ENCODE assay signal across 21 cellular contexts in genomic region chr3:16447156-16447555, GRCh38.
DNase-seq lines count a peak whose midpoint lies in the region; ATAC-seq and TF ChIP-seq lines count a peak whose summit lies in the region.
"Had no signal": no experiment of that assay in that cellular context is flagged by ENCODE, and none has a peak within 500 bp of the region (broad histone marks: within the 10 kb centered on the region; RNA-seq: fewer than 3 reads in every experiment).

No MANE protein-coding gene starts in this region.

- ATAC-seq in stimulated activated naive CD8-positive, alpha-beta T cell treated with anti-CD3 and anti-CD28 coated beads, Interleukin-15, Interleukin-2, amounts not matched to agents 100 U/mL and 50 U/mL, for 24 hours = no peak
- no peak for ATAC-seq in aorta (ENCODE audit: low FRiP score)
- no peak for ATAC-seq in GM19351 (IDR thresholded peaks at IDR 0.05; ENCODE audit: unreplicated experiment)
- ATAC-seq: HCT116, Right ventricle myocardium inferior had no signal

- no peaks in the 10 kb centered on the region for H3K9me3 ChIP-seq in OCI-LY1 (ENCODE audit: low read length)
- no peaks in the 10 kb centered on the region for H3K9me3 ChIP-seq in aorta (ENCODE audit: control insufficient read depth, low read length)
- H3K9me3 ChIP-seq: BLaER1, Caco-2, SJSA1 had no signal

- H3K27me3 ChIP-seq in OCI-LY1 (ENCODE audit: insufficient read depth, low read length) = no peaks in the 10 kb centered on the region
- H3K27me3 ChIP-seq in aorta (ENCODE audit: control insufficient read depth in 1 of 2, insufficient read depth in 2 of 2, low read length in 1 of 2) = no peaks in the 10 kb centered on the region
- H3K27me3 ChIP-seq: BLaER1, SJSA1 had no signal

- peaks cover 100% of the 10 kb centered on the region for H3K4me1 ChIP-seq in OCI-LY1 (ENCODE audit: insufficient read depth, low read length, severe bottlenecking)
- peaks cover 8 to 13% of the 10 kb centered on the region in 2 donors for H3K4me1 ChIP-seq in aorta (ENCODE audit: control insufficient read depth in 1 of 2, insufficient read depth in 2 of 2, low read length in 2 of 2)
- H3K4me1 ChIP-seq: BLaER1, Caco-2 had no signal

- TF ChIP-seq CTCF in OCI-LY1 (IDR thresholded peaks at IDR 0.05; ENCODE audit: low read length) = no peak

- peaks cover 74% of the 10 kb centered on the region for H3K4me1 Mint-ChIP-seq in stimulated activated naive CD8-positive, alpha-beta T cell treated with anti-CD3 and anti-CD28 coated beads, Interleukin-15, Interleukin-2, amounts not matched to agents 100 ng/mL and 50 ng/mL, for 24 hours (ENCODE audit: low read depth)

- H3K4me3 ChIP-seq in OCI-LY1 (ENCODE audit: low read depth, low read length, poor library complexity, severe bottlenecking) = peak overlapping the region; percentile 32
- no peak overlapping the region for H3K4me3 ChIP-seq in aorta (ENCODE audit: low read length in 2 of 2)
- H3K4me3 ChIP-seq: BLaER1, SJSA1 had no signal

- H3K9me3 Mint-ChIP-seq in stimulated activated naive CD8-positive, alpha-beta T cell treated with anti-CD3 and anti-CD28 coated beads, Interleukin-15, Interleukin-2, amounts not matched to agents 100 ng/mL and 50 ng/mL, for 24 hours = no peaks in the 10 kb centered on the region
- H3K9me3 Mint-ChIP-seq: CD4-positive, alpha-beta memory T cell had no signal

- in situ Hi-C loops in G401 (cut with HindIII; ENCODE audit: low sequenced_read_pairs) = no loop called here

- peak overlapping the region; percentile 59 for H3K4me2 ChIP-seq in OCI-LY1 (ENCODE audit: low read length)
- H3K4me2 ChIP-seq: BLaER1 had no signal

- peaks cover 80% of the 10 kb centered on the region for H3K36me3 Mint-ChIP-seq in stimulated activated naive CD8-positive, alpha-beta T cell treated with anti-CD3 and anti-CD28 coated beads, Interleukin-15, Interleukin-2, amounts not matched to agents 100 ng/mL and 50 ng/mL, for 24 hours (ENCODE audit: low read depth)

- H3K9ac ChIP-seq in OCI-LY1 (ENCODE audit: low read length) = peak overlapping the region; percentile 47
- H3K9ac ChIP-seq: BLaER1 had no signal

- no peak for DNase-seq in stimulated activated naive CD8-positive, alpha-beta T cell treated with anti-CD3 and anti-CD28 coated beads, Interleukin-15, Interleukin-2, amounts not matched to agents 100 U/mL and 50 U/mL, for 24 hours
- DNase-seq in germinal center (ENCODE audit: low spot score) (peak; percentile 37), aorta (no peak), G401 (ENCODE audit: low spot score) (no peak), NCI-H226 (no peak)
- DNase-seq: Caco-2; CD4-positive, alpha-beta memory T cell; DND-41; Kasumi-1; NCI-H1092; NCI-H1436; NCI-H187 treated with DMSO at 0.1 percent for 48 hours; NCI-H2107; NCI-H748 treated with DMSO at 0.1 percent for 48 hours had no signal

- H2AFZ ChIP-seq in OCI-LY1 (ENCODE audit: low read length) = no peak overlapping the region

- no peak overlapping the region for H3K4me3 Mint-ChIP-seq in stimulated activated naive CD8-positive, alpha-beta T cell treated with anti-CD3 and anti-CD28 coated beads, Interleukin-15, Interleukin-2, amounts not matched to agents 100 ng/mL and 50 ng/mL, for 24 hours
- H3K4me3 Mint-ChIP-seq: CD4-positive, alpha-beta memory T cell had no signal

- 0 out of 2 replicates have a peak, but pooled peaks cover 3% of the 10 kb centered on the region for H3F3A ChIP-seq in OCI-LY1 (ENCODE audit: insufficient read depth, low read length)

- H3K27ac ChIP-seq in OCI-LY1 (ENCODE audit: low read depth, low read length, poor library complexity, severe bottlenecking) (peak overlapping the region; percentile 99), aorta (ENCODE audit: low read depth in 1 of 2, low read length in 2 of 2) (peak overlapping the region; percentile 38 to 54)
- H3K27ac ChIP-seq: BLaER1 had no signal

- H3K9me2 ChIP-seq in OCI-LY1 (ENCODE audit: low read depth, low read length) = no peaks in the 10 kb centered on the region

- no peaks in the 10 kb centered on the region for H3K27me3 Mint-ChIP-seq in stimulated activated naive CD8-positive, alpha-beta T cell treated with anti-CD3 and anti-CD28 coated beads, Interleukin-15, Interleukin-2, amounts not matched to agents 100 ng/mL and 50 ng/mL, for 24 hours
- H3K27me3 Mint-ChIP-seq: CD4-positive, alpha-beta memory T cell had no signal

- peaks cover 95% of the 10 kb centered on the region for H3K79me2 ChIP-seq in OCI-LY1 (ENCODE audit: insufficient read depth, low read length)

- H3K36me3 ChIP-seq in OCI-LY1 (ENCODE audit: insufficient read depth, low read length) (peaks cover 78% of the 10 kb centered on the region), aorta (ENCODE audit: control insufficient read depth in 1 of 2, insufficient read depth in 2 of 2, low read length in 1 of 2) (no peaks in the 10 kb centered on the region)

- H4K20me1 ChIP-seq in OCI-LY1 (ENCODE audit: insufficient read depth, low read length) = no peaks in the 10 kb centered on the region

- intact Hi-C loops in aorta (cut with DNase I) = loop anchor here in 1 of 2 donors (5.0 kb wide), 1 partner anchor 65 kb away; the partner anchor contains the start of gene RFTN1

- 80 to 86% methylated on average over 4 of the region's 4 CpGs for WGBS in aorta, 2 donors

- H3K27ac Mint-ChIP-seq in stimulated activated naive CD8-positive, alpha-beta T cell treated with anti-CD3 and anti-CD28 coated beads, Interleukin-15, Interleukin-2, amounts not matched to agents 100 ng/mL and 50 ng/mL, for 24 hours = peak overlapping the region; percentile 69
